Comparison of ENCODE assay signal across 25 cellular contexts in the genomic region with DNA sequence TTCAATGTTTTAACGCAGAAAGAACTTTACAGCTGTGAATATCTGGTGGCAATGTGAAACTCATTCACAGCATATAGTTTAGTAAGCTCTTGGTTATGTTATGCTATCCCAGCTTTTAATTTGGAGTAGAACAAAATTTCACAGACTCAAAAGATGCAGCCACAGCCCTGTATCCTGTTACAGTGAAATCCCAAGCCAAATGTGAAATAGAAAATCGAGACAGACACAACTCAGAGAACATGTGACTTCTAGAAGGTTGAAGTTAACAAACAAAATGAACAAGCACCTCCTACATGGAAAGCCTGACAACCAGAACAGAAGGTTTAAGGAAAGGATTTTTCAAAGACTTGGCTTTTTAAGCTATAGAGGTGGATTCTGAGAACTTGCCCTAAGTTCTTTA.
"Had no signal": no experiment of that assay in that cellular context is flagged by ENCODE, and none has a peak within 500 bp of the region (broad histone marks: within the 10 kb centered on the region; RNA-seq: fewer than 3 reads in every experiment).

No MANE protein-coding gene starts in this region.

- H3K4me3 ChIP-seq: colonic mucosa, esophagus muscularis mucosa, lower lobe of right lung, thoracic aorta, upper lobe of left lung had no signal

- ATAC-seq: activated CD8-positive, alpha-beta memory T cell treated with anti-CD3 and anti-CD28 coated beads, Interleukin-2, amount 10 ng/mL, durations not matched to agents 7 days and 5 days; activated T-helper 17 cell treated with anti-CD3 and anti-CD28 coated beads, Interleukin-2, amount 50 U/mL, for 72 hours; foreskin keratinocyte; left colon; lower lobe of right lung; SK-N-SH treated with all-trans-retinoic acid at 6 μM for 48 hours; stimulated activated effector memory CD8-positive, alpha-beta T cell treated with anti-CD3 and anti-CD28 coated beads, Interleukin-12 subunit alpha, Interleukin-12 subunit beta, amount 100 ng/mL, for 72 hours had no signal

- H3K4me1 ChIP-seq: colonic mucosa, foreskin keratinocyte had no signal

- H3K9me3 ChIP-seq: colonic mucosa, esophagus muscularis mucosa, lower lobe of right lung, thoracic aorta, upper lobe of left lung had no signal

- H3K27ac ChIP-seq: colonic mucosa, foreskin keratinocyte, lower lobe of right lung, thoracic aorta, upper lobe of left lung had no signal

- H3K36me3 ChIP-seq: colonic mucosa, esophagus muscularis mucosa, lower lobe of right lung, thoracic aorta had no signal

- DNase-seq: activated B cell treated with CpG ODN at 0.5 μM for 24 hours; activated CD4-positive, alpha-beta memory T cell treated with anti-CD3 and anti-CD28 coated beads, Interleukin-2, amount 10 ng/mL, durations not matched to agents 7 days and 5 days; activated CD4-positive, alpha-beta T cell treated with anti-CD3 and anti-CD28 coated beads for 4 hours; activated CD8-positive, alpha-beta memory T cell treated with anti-CD3 and anti-CD28 coated beads, Interleukin-2, amount 10 ng/mL, durations not matched to agents 7 days and 5 days; activated naive CD4-positive, alpha-beta T cell; activated naive CD8-positive, alpha-beta T cell treated with anti-CD3 and anti-CD28 coated beads for 36 hours; amygdala; colonic mucosa; effector CD4-positive, alpha-beta T cell; foreskin keratinocyte; glutamatergic neuron; hippocampal formation; islet precursor cell; left colon; lower lobe of right lung; SIG-M5; stimulated activated CD4-positive, alpha-beta T cell treated with anti-CD3 and anti-CD28 coated beads, Interleukin-4, amount 100 ng/mL, for 24 hours; T-helper 1 cell; T-helper 9 cell; upper lobe of left lung had no signal

- H3K27me3 ChIP-seq: colonic mucosa, esophagus muscularis mucosa, foreskin keratinocyte, upper lobe of left lung had no signal
